ENCODE assay signal across 14 cellular contexts in genomic region chr4:75715105-75715799, GRCh38. TPM values are rescaled to one million over a fixed set of nuclear protein-coding genes. Genes with fewer than 3 reads are reported as not detected.
A peak's percentile ranks its signal among the peaks of the same experiment; 100 is the strongest.
DNase-seq lines count a peak whose midpoint lies in the region; ATAC-seq lines count a peak whose summit lies in the region.
"Had no signal": no experiment of that assay in that cellular context is flagged by ENCODE, and none has a peak within 500 bp of the region (broad histone marks: within the 10 kb centered on the region; RNA-seq: fewer than 3 reads in every experiment).

No MANE protein-coding gene starts in this region.

- 74 to 81% methylated on average over 2 to 3 of the region's 4 CpGs for WGBS in mesodermal cell (ENCODE audit: insufficient coverage in 2 of 2), 2 experiments

- peaks cover 16% of the 10 kb centered on the region for H3K4me1 ChIP-seq in mesodermal cell (ENCODE audit: control insufficient read depth, insufficient read depth, low read length, poor library complexity, severe bottlenecking)

- H3K4me1 Mint-ChIP-seq in immature natural killer cell = no peaks in the 10 kb centered on the region

- no peaks in the 10 kb centered on the region for H3K9me3 ChIP-seq in mesodermal cell (ENCODE audit: control insufficient read depth, low read length)

- peaks cover 0 to 1% (median 0%) of the 10 kb centered on the region in 3 donors for H3K27me3 Mint-ChIP-seq in immature natural killer cell (ENCODE audit: low read depth in 3 of 3)
- H3K27me3 Mint-ChIP-seq: activated CD4-positive, alpha-beta T cell treated with anti-CD3 and anti-CD28 coated beads, Interleukin-2, amount 10 ng/mL, durations not matched to agents 7 days and 5 days had no signal

- no peak overlapping the region for H3K4me3 Mint-ChIP-seq in immature natural killer cell
- H3K4me3 Mint-ChIP-seq: activated CD4-positive, alpha-beta T cell treated with anti-CD3 and anti-CD28 coated beads, Interleukin-2, amount 10 ng/mL, durations not matched to agents 7 days and 5 days; nephron progenitor cell had no signal

- no peak overlapping the region for H3K27ac Mint-ChIP-seq in immature natural killer cell
- H3K27ac Mint-ChIP-seq: activated CD4-positive, alpha-beta T cell treated with anti-CD3 and anti-CD28 coated beads, Interleukin-2, amount 10 ng/mL, durations not matched to agents 7 days and 5 days; nephron progenitor cell had no signal

- H3K27ac ChIP-seq in caudate nucleus (ENCODE audit: low read depth, low read length) = peak overlapping the region; percentile 36
- peak overlapping the region; percentile 2 for H3K27ac ChIP-seq in mesodermal cell (ENCODE audit: low read depth, low read length, severe bottlenecking)
- H3K27ac ChIP-seq: C4-2B had no signal

- H3K9me3 Mint-ChIP-seq in immature natural killer cell = no peaks in the 10 kb centered on the region
- H3K9me3 Mint-ChIP-seq: activated CD4-positive, alpha-beta T cell treated with anti-CD3 and anti-CD28 coated beads, Interleukin-2, amount 10 ng/mL, durations not matched to agents 7 days and 5 days had no signal

- H3K36me3 Mint-ChIP-seq in immature natural killer cell = peaks cover 3 to 4% (median 4%) of the 10 kb centered on the region in 3 donors

- DNase-seq in AG08395 (ENCODE audit: low spot score) = peak; percentile 58
- peak in 6 of 61 donors; percentile 4 to 25 (median 6) for DNase-seq in caudate nucleus (lab: John Stamatoyannopoulos, UW)
- DNase-seq in immature natural killer cell = no peak
- DNase-seq in HT-29 (ENCODE audit: low spot score) = no peak
- no peak for DNase-seq in germinal center (ENCODE audit: low spot score)
- DNase-seq: activated CD4-positive, alpha-beta T cell treated with anti-CD3 and anti-CD28 coated beads, Interleukin-2, amount 10 ng/mL, durations not matched to agents 7 days and 5 days; amniotic stem cell; GOT3; NCI-H2029; nephron progenitor cell had no signal

- no peak overlapping the region for H3K4me3 ChIP-seq in mesodermal cell (ENCODE audit: extremely low read depth, insufficient read depth, low read length, poor library complexity, severe bottlenecking)

- ATAC-seq in HG02870 (IDR thresholded peaks at IDR 0.05; ENCODE audit: unreplicated experiment) (peak; percentile 79), HG03196 (IDR thresholded peaks at IDR 0.05; ENCODE audit: unreplicated experiment) (no peak)

- H3K36me3 ChIP-seq in mesodermal cell (ENCODE audit: control insufficient read depth, insufficient read depth, low read length) = peaks cover 12% of the 10 kb centered on the region

RNA-seq across cellular contexts. Expression of gene USO1, which starts 9.1 kb away (rescaled TPM):
- polyA plus RNA-seq in mesodermal cell (2013, experiment 1 of 2) = 78.9 TPM
- 94.5 TPM for polyA plus RNA-seq in mesodermal cell (2013, experiment 2 of 2)
- polyA plus RNA-seq in immature natural killer cell = 10 to 100 TPM; 29.0 to 46.4 (median 36.8) TPM
- 23.4 and 24.5 TPM in 2 replicates for total RNA-seq in HT-29 (2014; rRNA removed; shearing (Covaris generic))

RNA-seq across cellular contexts. Expression of gene G3BP2, which starts 42.0 kb away (rescaled TPM):
- polyA plus RNA-seq in mesodermal cell (2013, experiment 1 of 2) = 157 TPM
- polyA plus RNA-seq in mesodermal cell (2013, experiment 2 of 2) = 159 TPM
- polyA plus RNA-seq in immature natural killer cell = 100 to 1,000 TPM in 1 of 3 donors, 10 to 100 TPM in 2; 85.3 to 121 (median 99.6) TPM
- 54.0 and 59.4 TPM in 2 replicates for total RNA-seq in HT-29 (2014; rRNA removed; shearing (Covaris generic))
